34 cellular contexts compared by ENCODE assay signal in the genomic region with DNA sequence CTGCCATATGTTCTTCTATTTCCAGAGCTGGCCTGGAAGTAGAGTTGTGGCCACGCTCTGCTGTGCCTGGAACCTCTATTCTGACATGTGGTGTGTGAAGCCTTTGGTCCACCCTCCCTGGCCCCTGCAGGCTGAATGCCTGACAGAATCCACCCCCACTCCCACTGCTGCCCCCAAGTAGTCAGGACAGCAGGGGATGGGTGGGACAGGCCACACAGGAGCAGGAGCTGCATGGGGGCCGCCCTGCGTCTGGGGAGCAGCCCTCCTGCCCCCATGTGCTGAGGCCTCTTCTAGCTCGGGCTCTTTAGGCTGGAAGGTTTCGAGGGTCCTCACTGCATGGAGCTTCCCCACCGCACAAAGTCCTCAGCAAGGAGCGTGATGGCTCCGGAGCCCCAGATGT. TPM values are rescaled to one million over a fixed set of nuclear protein-coding genes. Genes with fewer than 3 reads are reported as not detected.
"Had no signal": no experiment of that assay in that cellular context is flagged by ENCODE, and none has a peak within 500 bp of the region (broad histone marks: within the 10 kb centered on the region; RNA-seq: fewer than 3 reads in every experiment).

No MANE protein-coding gene starts in this region.

- ATAC-seq: heart right ventricle; mucosa of descending colon; naive thymus-derived CD4-positive, alpha-beta T cell; pancreas; sciatic nerve; stimulated activated memory B cell treated with anti-CD40 and anti-IgM and Interleukin-4, amounts not matched to agents 10 μg/mL and 1 μg/mL and 100 μg/mL, for 72 hours; stimulated activated naive CD8-positive, alpha-beta T cell treated with anti-CD3 and anti-CD28 coated beads, Interleukin-15, amount 100 ng/mL, for 72 hours had no signal

- H3K4me3 Mint-ChIP-seq: mesothelial cell of epicardium; naive thymus-derived CD4-positive, alpha-beta T cell; natural killer cell treated with Interleukin-12 subunit alpha and Interleukin-12 subunit beta and Interleukin-15 and Interleukin-18, amount 100 ng/mL, for 72 hours; stimulated activated memory B cell treated with anti-CD40 and anti-IgM and Interleukin-4, amounts not matched to agents 10 μg/mL and 1 μg/mL and 100 μg/mL, for 72 hours; stimulated activated naive CD8-positive, alpha-beta T cell treated with anti-CD3 and anti-CD28 coated beads, Interleukin-15, amount 100 ng/mL, for 72 hours had no signal

- H3K4me3 ChIP-seq: heart right ventricle, hepatocyte, left ventricle myocardium inferior, lower lobe of right lung, mucosa of descending colon, pancreas, prostate gland, testis, thyroid gland, transverse colon, upper lobe of left lung, vagina had no signal

- H3K9me3 Mint-ChIP-seq: mesothelial cell of epicardium; natural killer cell treated with Interleukin-12 subunit alpha and Interleukin-12 subunit beta and Interleukin-15 and Interleukin-18, amount 100 ng/mL, for 72 hours had no signal

- H3K36me3 Mint-ChIP-seq: mesothelial cell of epicardium; naive thymus-derived CD4-positive, alpha-beta T cell; natural killer cell treated with Interleukin-12 subunit alpha and Interleukin-12 subunit beta and Interleukin-15 and Interleukin-18, amount 100 ng/mL, for 72 hours; stimulated activated memory B cell treated with anti-CD40 and anti-IgM and Interleukin-4, amounts not matched to agents 10 μg/mL and 1 μg/mL and 100 μg/mL, for 72 hours had no signal

- H3K4me1 ChIP-seq: heart right ventricle, left ventricle myocardium inferior, lower lobe of right lung, pancreas, prostate gland, testis, thyroid gland, transverse colon, upper lobe of left lung, vagina had no signal

- H3K27me3 ChIP-seq: hepatocyte, pancreas, testis, thyroid gland, transverse colon, upper lobe of left lung, vagina had no signal

- H3K27ac ChIP-seq: heart right ventricle, hepatocyte, left ventricle myocardium inferior, lower lobe of right lung, pancreas, prostate gland, testis, thyroid gland, transverse colon, upper lobe of left lung, vagina had no signal

- H3K9me3 ChIP-seq: mucosa of descending colon, pancreas, prostate gland, testis, thyroid gland, transverse colon, vagina had no signal

- H3K4me1 Mint-ChIP-seq: mesothelial cell of epicardium; stimulated activated memory B cell treated with anti-CD40 and anti-IgM and Interleukin-4, amounts not matched to agents 10 μg/mL and 1 μg/mL and 100 μg/mL, for 72 hours; stimulated activated naive CD8-positive, alpha-beta T cell treated with anti-CD3 and anti-CD28 coated beads, Interleukin-15, amount 100 ng/mL, for 72 hours had no signal

- DNase-seq: heart right ventricle; islet precursor cell; left ventricle myocardium inferior; lower lobe of right lung; mammary epithelial cell; mesenchymal stem cell; mucosa of descending colon; naive thymus-derived CD4-positive, alpha-beta T cell; nucleus accumbens; pancreas; retina; right cardiac atrium; small intestine; stimulated activated CD4-positive, alpha-beta T cell treated with anti-CD3 and anti-CD28 coated beads, Interleukin-1b, Interleukin-23, amount 100 ng/mL, for 48 hours; stimulated activated CD4-positive, alpha-beta T cell treated with anti-CD3 and anti-CD28 coated beads, Interleukin-2, amount 100 ng/mL, for 48 hours; stimulated activated CD4-positive, alpha-beta T cell treated with anti-CD3 and anti-CD28 coated beads, Interleukin-4, amount 100 ng/mL, for 4 hours; stimulated activated CD8-positive, alpha-beta memory T cell treated with anti-CD3 and anti-CD28 coated beads, Interleukin-4, amount 100 ng/mL, for 48 hours; stimulated activated naive CD4-positive, alpha-beta T cell treated with Interleukin-2 at 50 U/mL for 16 hours; stimulated activated naive CD8-positive, alpha-beta T cell treated with anti-CD3 and anti-CD28 coated beads, Interleukin-15, amount 100 ng/mL, for 72 hours; testis; thyroid gland; transverse colon; upper lobe of left lung had no signal

- H3K36me3 ChIP-seq: heart right ventricle, left ventricle myocardium inferior, lower lobe of right lung, pancreas, prostate gland, thyroid gland, transverse colon, upper lobe of left lung, vagina had no signal

- H3K27ac Mint-ChIP-seq: mesothelial cell of epicardium; naive thymus-derived CD4-positive, alpha-beta T cell; natural killer cell treated with Interleukin-12 subunit alpha and Interleukin-12 subunit beta and Interleukin-15 and Interleukin-18, amount 100 ng/mL, for 72 hours; stimulated activated memory B cell treated with anti-CD40 and anti-IgM and Interleukin-4, amounts not matched to agents 10 μg/mL and 1 μg/mL and 100 μg/mL, for 72 hours; stimulated activated naive CD8-positive, alpha-beta T cell treated with anti-CD3 and anti-CD28 coated beads, Interleukin-15, amount 100 ng/mL, for 72 hours had no signal

- H3K27me3 Mint-ChIP-seq: natural killer cell treated with Interleukin-12 subunit alpha and Interleukin-12 subunit beta and Interleukin-15 and Interleukin-18, amount 100 ng/mL, for 72 hours had no signal

RNA-seq across cellular contexts. Expression of gene IRX4, which starts 32.6 kb away (rescaled TPM):
- total RNA-seq: hepatocyte; lower lobe of right lung; mesothelial cell of epicardium; mucosa of descending colon; myocyte; naive thymus-derived CD4-positive, alpha-beta T cell; natural killer cell treated with Interleukin-12 subunit alpha and Interleukin-12 subunit beta and Interleukin-15 and Interleukin-18, amount 100 ng/mL, for 72 hours; osteoblast; pancreas; sciatic nerve; thyroid gland; transverse colon; urinary bladder had no signal
- polyA plus RNA-seq: hepatocyte; naive thymus-derived CD4-positive, alpha-beta T cell; neural cell; right cardiac atrium; urinary bladder had no signal
